ENCODE assay signal across 16 cellular contexts in genomic region chr1:166972193-166972592, GRCh38. TPM values are rescaled to one million over a fixed set of nuclear protein-coding genes. Genes with fewer than 3 reads are reported as not detected.
"Had no signal": no experiment of that assay in that cellular context is flagged by ENCODE, and none has a peak within 500 bp of the region (broad histone marks: within the 10 kb centered on the region; RNA-seq: fewer than 3 reads in every experiment).

No MANE protein-coding gene starts in this region.

- H3K4me3 Mint-ChIP-seq: central memory CD8-positive, alpha-beta T cell; effector memory CD8-positive, alpha-beta T cell; stimulated activated memory B cell treated with anti-CD40 and anti-IgM and Interleukin-4, amounts not matched to agents 10 μg/mL and 1 μg/mL and 100 μg/mL, for 72 hours had no signal

- DNase-seq: activated CD4-positive, alpha-beta T cell treated with anti-CD3 and anti-CD28 coated beads, Interleukin-2, amount 50 U/mL, for 48 hours; activated naive CD4-positive, alpha-beta T cell treated with Interleukin-2 at 50 U/mL for 16 hours; adrenal gland; body of pancreas; effector memory CD8-positive, alpha-beta T cell; erythroblast; occipital lobe; right lobe of liver; transverse colon had no signal

- H3K36me3 Mint-ChIP-seq: stimulated activated memory B cell treated with anti-CD40 and anti-IgM and Interleukin-4, amounts not matched to agents 10 μg/mL and 1 μg/mL and 100 μg/mL, for 72 hours had no signal

- H3K27ac Mint-ChIP-seq: effector memory CD8-positive, alpha-beta T cell; progenitor cell of endocrine pancreas; stimulated activated memory B cell treated with anti-CD40 and anti-IgM and Interleukin-4, amounts not matched to agents 10 μg/mL and 1 μg/mL and 100 μg/mL, for 72 hours had no signal

- H3K9me3 Mint-ChIP-seq: central memory CD8-positive, alpha-beta T cell; effector memory CD8-positive, alpha-beta T cell; stimulated activated memory B cell treated with anti-CD40 and anti-IgM and Interleukin-4, amounts not matched to agents 10 μg/mL and 1 μg/mL and 100 μg/mL, for 72 hours had no signal

- ATAC-seq: activated CD4-positive, CD25-positive, alpha-beta regulatory T cell treated with anti-CD3 and anti-CD28 coated beads, Interleukin-2, amount 50 U/mL, for 24 hours; body of pancreas; effector memory CD8-positive, alpha-beta T cell; right lobe of liver; stimulated activated memory B cell treated with anti-CD40 and anti-IgM and Interleukin-4, amounts not matched to agents 10 μg/mL and 1 μg/mL and 100 μg/mL, for 72 hours had no signal

RNA-seq across cellular contexts. Expression of gene ILDR2, which starts 3.1 kb away (rescaled TPM):
- total RNA-seq: glomerular endothelial cell had no signal

RNA-seq across cellular contexts. Expression of gene MAEL, which starts 16.9 kb away (rescaled TPM):
- total RNA-seq: adrenal gland; body of pancreas; glomerular endothelial cell; mesenteric fat pad; progenitor cell of endocrine pancreas; T-helper 2 cell treated with Interferon-gamma antibody and Interleukin-4, amounts not matched to agents 100 ng/mL and 5 ng/mL, for 36 hours; transverse colon had no signal
